1 cellular context compared by ENCODE assay signal in genomic region chr9:109781541-109782197, GRCh38.
TF ChIP-seq lines count a peak whose summit lies in the region.

No MANE protein-coding gene starts in this region.

TF ChIP-seq in H1, 55 proteins besides CTCF, POLR2A, EP300 and RAD21 (continued from another document):
- no peak for TF ChIP-seq ASH2L (IDR thresholded peaks at IDR 0.05; ENCODE audit: low read length)
- no peak for TF ChIP-seq TAF7 (optimal IDR thresholded peaks at IDR 0.05; ENCODE audit: borderline replicate concordance, low read depth, low read length)
- TF ChIP-seq TBP (IDR thresholded peaks at IDR 0.05; ENCODE audit: low read depth, low read length), result no peak
- TF ChIP-seq SRF (IDR thresholded peaks at IDR 0.05; ENCODE audit: low read depth, low read length), result no peak
- no peak for TF ChIP-seq TEAD4 (IDR thresholded peaks at IDR 0.05; ENCODE audit: low read depth, low read length)
- no peak for TF ChIP-seq POU5F1 (IDR thresholded peaks at IDR 0.05; ENCODE audit: low read depth, low read length)
- no peak for TF ChIP-seq CBX5 (IDR thresholded peaks at IDR 0.05; ENCODE audit: low read depth, low read length)
- no peak for TF ChIP-seq RNF2 (IDR thresholded peaks at IDR 0.05; ENCODE audit: borderline replicate concordance, low read depth, low read length, missing control alignments, poor library complexity, severe bottlenecking)
- TF ChIP-seq RBBP5 (IDR thresholded peaks at IDR 0.05; ENCODE audit: borderline replicate concordance, low read depth, low read length), result no peak
- no peak for TF ChIP-seq KDM4A (IDR thresholded peaks at IDR 0.05; ENCODE audit: low read depth, low read length, severe bottlenecking)
- TF ChIP-seq CREB1 (IDR thresholded peaks at IDR 0.05), result no peak
- TF ChIP-seq SP1 (IDR thresholded peaks at IDR 0.05; ENCODE audit: low read depth, low read length), result no peak
- no peak for TF ChIP-seq EGR1 (IDR thresholded peaks at IDR 0.05; ENCODE audit: borderline replicate concordance, low read depth, low read length)
